1 cellular context compared by ENCODE assay signal in the genomic region with DNA sequence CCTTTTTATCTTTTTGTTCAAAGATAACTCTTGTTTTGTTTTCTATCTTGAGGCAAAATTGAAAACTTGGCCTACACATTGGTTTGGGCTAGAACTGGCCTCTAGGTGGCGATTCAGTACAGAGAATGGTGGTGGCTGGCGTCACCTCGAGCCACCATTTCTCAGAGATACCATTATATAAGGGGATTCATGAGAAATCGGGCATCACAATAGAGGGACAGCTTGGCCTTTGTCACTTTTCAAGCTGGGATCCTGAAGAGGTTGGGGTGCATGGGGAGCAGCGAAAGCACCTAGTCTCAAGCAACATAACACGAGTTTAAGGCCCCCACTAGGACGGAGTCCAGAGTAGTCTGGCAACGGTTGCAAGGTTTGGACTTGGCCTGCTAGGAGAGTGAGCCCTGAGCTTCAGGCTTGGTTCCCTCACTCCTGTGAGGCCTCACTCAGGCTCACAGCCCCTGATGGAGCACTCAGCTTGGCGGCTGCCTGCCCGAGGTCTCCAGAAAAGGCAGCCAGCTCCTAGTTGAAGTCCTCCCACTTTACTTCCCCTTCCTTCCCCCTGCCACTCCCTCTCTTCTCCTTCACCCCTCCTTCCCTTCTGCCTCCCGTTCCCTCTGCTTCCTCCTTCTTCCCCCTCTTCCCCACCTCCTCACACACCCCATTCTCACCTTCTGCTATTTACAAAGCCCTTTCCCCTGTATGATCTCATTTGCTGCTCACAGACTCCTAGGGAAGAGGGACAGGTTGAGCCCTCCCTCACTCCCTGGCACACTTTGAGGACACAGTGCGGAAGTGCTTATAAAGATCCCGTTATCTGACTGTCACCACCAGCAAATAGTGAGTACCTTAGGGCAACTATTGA.
TF ChIP-seq lines count a peak whose summit lies in the region.

No MANE protein-coding gene starts in this region.

TF ChIP-seq in K562, 482 proteins besides CTCF, POLR2A, EP300 and RAD21 (continued from another document and continues in another):
- TF ChIP-seq, protein P1, sequence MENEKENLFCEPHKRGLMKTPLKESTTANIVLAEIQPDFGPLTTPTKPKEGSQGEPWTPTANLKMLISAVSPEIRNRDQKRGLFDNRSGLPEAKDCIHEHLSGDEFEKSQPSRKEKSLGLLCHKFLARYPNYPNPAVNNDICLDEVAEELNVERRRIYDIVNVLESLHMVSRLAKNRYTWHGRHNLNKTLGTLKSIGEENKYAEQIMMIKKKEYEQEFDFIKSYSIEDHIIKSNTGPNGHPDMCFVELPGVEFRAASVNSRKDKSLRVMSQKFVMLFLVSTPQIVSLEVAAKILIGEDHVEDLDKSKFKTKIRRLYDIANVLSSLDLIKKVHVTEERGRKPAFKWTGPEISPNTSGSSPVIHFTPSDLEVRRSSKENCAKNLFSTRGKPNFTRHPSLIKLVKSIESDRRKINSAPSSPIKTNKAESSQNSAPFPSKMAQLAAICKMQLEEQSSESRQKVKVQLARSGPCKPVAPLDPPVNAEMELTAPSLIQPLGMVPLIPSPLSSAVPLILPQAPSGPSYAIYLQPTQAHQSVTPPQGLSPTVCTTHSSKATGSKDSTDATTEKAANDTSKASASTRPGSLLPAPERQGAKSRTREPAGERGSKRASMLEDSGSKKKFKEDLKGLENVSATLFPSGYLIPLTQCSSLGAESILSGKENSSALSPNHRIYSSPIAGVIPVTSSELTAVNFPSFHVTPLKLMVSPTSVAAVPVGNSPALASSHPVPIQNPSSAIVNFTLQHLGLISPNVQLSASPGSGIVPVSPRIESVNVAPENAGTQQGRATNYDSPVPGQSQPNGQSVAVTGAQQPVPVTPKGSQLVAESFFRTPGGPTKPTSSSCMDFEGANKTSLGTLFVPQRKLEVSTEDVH (IDR thresholded peaks at IDR 0.05; ENCODE audit: low read depth, partially characterized antibody): no peak
- TF ChIP-seq, protein P2, sequence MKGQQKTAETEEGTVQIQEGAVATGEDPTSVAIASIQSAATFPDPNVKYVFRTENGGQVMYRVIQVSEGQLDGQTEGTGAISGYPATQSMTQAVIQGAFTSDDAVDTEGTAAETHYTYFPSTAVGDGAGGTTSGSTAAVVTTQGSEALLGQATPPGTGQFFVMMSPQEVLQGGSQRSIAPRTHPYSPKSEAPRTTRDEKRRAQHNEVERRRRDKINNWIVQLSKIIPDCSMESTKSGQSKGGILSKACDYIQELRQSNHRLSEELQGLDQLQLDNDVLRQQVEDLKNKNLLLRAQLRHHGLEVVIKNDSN (CRISPR knock-in tag; IDR thresholded peaks at IDR 0.05): no peak
- TF ChIP-seq MYNN (IDR thresholded peaks at IDR 0.05) (no peak), MYNN (CRISPR knock-in tag; IDR thresholded peaks at IDR 0.05) (no peak), SMARCA4 (IDR thresholded peaks at IDR 0.05) (peak; percentile 52), CXXC5 (CRISPR knock-in tag; IDR thresholded peaks at IDR 0.05) (peak; percentile 11), MTF1 (CRISPR knock-in tag; IDR thresholded peaks at IDR 0.05; ENCODE audit: borderline replicate concordance) (0 out of 2 replicates have a peak, but pooled peaks have one; percentile 56), ATF1 (CRISPR knock-in tag; IDR thresholded peaks at IDR 0.05) (no peak), ATF1 (tag; IDR thresholded peaks at IDR 0.05) (peak; percentile 81), TAL1 (IDR thresholded peaks at IDR 0.05) (peak; percentile 18; the same call in 1 of the 2 replicates), MCM5 (IDR thresholded peaks at IDR 0.05; ENCODE audit: low read depth) (no peak), FOXA3 (CRISPR knock-in tag; conservative IDR thresholded peaks at IDR 0.05 in 1 of 2, IDR thresholded peaks at IDR 0.05 in 1 of 2) (no peak), KLF10 (CRISPR knock-in tag; IDR thresholded peaks at IDR 0.05) (no peak), CBX8 (IDR thresholded peaks at IDR 0.05; ENCODE audit: borderline replicate concordance, extremely low read depth, low read depth, low read length, poor library complexity, severe bottlenecking) (no peak), ZNF445 (CRISPR knock-in tag; IDR thresholded peaks at IDR 0.05; ENCODE audit: low read depth) (0 out of 2 replicates have a peak, but pooled peaks have one; percentile 24), MAFK (IDR thresholded peaks at IDR 0.05; ENCODE audit: low read length) (no peak), ZNF134 (CRISPR knock-in tag; conservative IDR thresholded peaks at IDR 0.05) (no peak), RBM17 (IDR thresholded peaks at IDR 0.05; ENCODE audit: borderline replicate concordance, low read depth, low read length) (no peak), ZNF551 (CRISPR knock-in tag; IDR thresholded peaks at IDR 0.05) (no peak), KLF13 (tag; IDR thresholded peaks at IDR 0.05; ENCODE audit: borderline replicate concordance, low read depth) (no peak), ZBED1 (IDR thresholded peaks at IDR 0.05) (no peak), STAG1 (CRISPR knock-in tag; IDR thresholded peaks at IDR 0.05; ENCODE audit: borderline replicate concordance) (peak; percentile 56; the same call in 1 of the 2 replicates), LARP7 (IDR thresholded peaks at IDR 0.05) (peak; percentile 96; the same call in 1 of the 2 replicates), MBD2 (IDR thresholded peaks at IDR 0.05; ENCODE audit: borderline replicate concordance, low read depth) (0 out of 2 replicates have a peak, but pooled peaks have one; percentile 28), JUN (IDR thresholded peaks at IDR 0.05; ENCODE audit: borderline replicate concordance, low read depth, low read length) (peak; percentile 58; the same call in 1 of the 2 replicates), JUN (CRISPR knock-in tag; IDR thresholded peaks at IDR 0.05; ENCODE audit: borderline replicate concordance) (no peak), GTF2E2 (tag; IDR thresholded peaks at IDR 0.05) (no peak), RBM34 (IDR thresholded peaks at IDR 0.05; ENCODE audit: borderline replicate concordance, insufficient read depth, low read length) (no peak), FOXP1 (CRISPR knock-in tag; IDR thresholded peaks at IDR 0.05) (no peak), RBM25 (IDR thresholded peaks at IDR 0.05; ENCODE audit: low read depth, low read length, severe bottlenecking) (no peak), ELF1 (tag; IDR thresholded peaks at IDR 0.05) (0 out of 2 replicates have a peak, but pooled peaks have one; percentile 60), SMARCE1 (IDR thresholded peaks at IDR 0.05) (peak; percentile 70; the same call in 1 of the 2 replicates), ZNF263 (CRISPR knock-in tag; IDR thresholded peaks at IDR 0.05; ENCODE audit: borderline replicate concordance) (peak; percentile 95)
- TF ChIP-seq, protein P3, sequence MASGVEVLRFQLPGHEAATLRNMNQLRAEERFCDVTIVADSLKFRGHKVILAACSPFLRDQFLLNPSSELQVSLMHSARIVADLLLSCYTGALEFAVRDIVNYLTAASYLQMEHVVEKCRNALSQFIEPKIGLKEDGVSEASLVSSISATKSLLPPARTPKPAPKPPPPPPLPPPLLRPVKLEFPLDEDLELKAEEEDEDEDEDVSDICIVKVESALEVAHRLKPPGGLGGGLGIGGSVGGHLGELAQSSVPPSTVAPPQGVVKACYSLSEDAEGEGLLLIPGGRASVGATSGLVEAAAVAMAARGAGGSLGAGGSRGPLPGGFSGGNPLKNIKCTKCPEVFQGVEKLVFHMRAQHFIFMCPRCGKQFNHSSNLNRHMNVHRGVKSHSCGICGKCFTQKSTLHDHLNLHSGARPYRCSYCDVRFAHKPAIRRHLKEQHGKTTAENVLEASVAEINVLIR (CRISPR knock-in tag; IDR thresholded peaks at IDR 0.05): no peak; the same call in 1 of the 2 replicates
- TF ChIP-seq, protein P4, sequence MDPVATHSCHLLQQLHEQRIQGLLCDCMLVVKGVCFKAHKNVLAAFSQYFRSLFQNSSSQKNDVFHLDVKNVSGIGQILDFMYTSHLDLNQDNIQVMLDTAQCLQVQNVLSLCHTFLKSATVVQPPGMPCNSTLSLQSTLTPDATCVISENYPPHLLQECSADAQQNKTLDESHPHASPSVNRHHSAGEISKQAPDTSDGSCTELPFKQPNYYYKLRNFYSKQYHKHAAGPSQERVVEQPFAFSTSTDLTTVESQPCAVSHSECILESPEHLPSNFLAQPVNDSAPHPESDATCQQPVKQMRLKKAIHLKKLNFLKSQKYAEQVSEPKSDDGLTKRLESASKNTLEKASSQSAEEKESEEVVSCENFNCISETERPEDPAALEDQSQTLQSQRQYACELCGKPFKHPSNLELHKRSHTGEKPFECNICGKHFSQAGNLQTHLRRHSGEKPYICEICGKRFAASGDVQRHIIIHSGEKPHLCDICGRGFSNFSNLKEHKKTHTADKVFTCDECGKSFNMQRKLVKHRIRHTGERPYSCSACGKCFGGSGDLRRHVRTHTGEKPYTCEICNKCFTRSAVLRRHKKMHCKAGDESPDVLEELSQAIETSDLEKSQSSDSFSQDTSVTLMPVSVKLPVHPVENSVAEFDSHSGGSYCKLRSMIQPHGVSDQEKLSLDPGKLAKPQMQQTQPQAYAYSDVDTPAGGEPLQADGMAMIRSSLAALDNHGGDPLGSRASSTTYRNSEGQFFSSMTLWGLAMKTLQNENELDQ (CRISPR knock-in tag; IDR thresholded peaks at IDR 0.05; ENCODE audit: borderline replicate concordance): no peak
- TF ChIP-seq, protein P5, sequence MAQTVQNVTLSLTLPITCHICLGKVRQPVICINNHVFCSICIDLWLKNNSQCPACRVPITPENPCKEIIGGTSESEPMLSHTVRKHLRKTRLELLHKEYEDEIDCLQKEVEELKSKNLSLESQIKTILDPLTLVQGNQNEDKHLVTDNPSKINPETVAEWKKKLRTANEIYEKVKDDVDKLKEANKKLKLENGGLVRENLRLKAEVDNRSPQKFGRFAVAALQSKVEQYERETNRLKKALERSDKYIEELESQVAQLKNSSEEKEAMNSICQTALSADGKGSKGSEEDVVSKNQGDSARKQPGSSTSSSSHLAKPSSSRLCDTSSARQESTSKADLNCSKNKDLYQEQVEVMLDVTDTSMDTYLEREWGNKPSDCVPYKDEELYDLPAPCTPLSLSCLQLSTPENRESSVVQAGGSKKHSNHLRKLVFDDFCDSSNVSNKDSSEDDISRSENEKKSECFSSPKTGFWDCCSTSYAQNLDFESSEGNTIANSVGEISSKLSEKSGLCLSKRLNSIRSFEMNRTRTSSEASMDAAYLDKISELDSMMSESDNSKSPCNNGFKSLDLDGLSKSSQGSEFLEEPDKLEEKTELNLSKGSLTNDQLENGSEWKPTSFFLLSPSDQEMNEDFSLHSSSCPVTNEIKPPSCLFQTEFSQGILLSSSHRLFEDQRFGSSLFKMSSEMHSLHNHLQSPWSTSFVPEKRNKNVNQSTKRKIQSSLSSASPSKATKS (CRISPR knock-in tag; IDR thresholded peaks at IDR 0.05): no peak
- TF ChIP-seq, protein P6, sequence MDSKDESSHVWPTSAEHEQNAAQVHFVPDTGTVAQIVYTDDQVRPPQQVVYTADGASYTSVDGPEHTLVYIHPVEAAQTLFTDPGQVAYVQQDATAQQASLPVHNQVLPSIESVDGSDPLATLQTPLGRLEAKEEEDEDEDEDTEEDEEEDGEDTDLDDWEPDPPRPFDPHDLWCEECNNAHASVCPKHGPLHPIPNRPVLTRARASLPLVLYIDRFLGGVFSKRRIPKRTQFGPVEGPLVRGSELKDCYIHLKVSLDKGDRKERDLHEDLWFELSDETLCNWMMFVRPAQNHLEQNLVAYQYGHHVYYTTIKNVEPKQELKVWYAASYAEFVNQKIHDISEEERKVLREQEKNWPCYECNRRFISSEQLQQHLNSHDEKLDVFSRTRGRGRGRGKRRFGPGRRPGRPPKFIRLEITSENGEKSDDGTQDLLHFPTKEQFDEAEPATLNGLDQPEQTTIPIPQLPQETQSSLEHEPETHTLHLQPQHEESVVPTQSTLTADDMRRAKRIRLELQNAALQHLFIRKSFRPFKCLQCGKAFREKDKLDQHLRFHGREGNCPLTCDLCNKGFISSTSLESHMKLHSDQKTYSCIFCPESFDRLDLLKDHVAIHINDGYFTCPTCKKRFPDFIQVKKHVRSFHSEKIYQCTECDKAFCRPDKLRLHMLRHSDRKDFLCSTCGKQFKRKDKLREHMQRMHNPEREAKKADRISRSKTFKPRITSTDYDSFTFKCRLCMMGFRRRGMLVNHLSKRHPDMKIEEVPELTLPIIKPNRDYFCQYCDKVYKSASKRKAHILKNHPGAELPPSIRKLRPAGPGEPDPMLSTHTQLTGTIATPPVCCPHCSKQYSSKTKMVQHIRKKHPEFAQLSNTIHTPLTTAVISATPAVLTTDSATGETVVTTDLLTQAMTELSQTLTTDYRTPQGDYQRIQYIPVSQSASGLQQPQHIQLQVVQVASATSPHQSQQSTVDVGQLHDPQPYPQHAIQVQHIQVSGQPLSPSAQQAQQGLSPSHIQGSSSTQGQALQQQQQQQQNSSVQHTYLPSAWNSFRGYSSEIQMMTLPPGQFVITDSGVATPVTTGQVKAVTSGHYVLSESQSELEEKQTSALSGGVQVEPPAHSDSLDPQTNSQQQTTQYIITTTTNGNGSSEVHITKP (IDR thresholded peaks at IDR 0.05; ENCODE audit: partially characterized antibody): peak; percentile 54
- TF ChIP-seq, protein P7, sequence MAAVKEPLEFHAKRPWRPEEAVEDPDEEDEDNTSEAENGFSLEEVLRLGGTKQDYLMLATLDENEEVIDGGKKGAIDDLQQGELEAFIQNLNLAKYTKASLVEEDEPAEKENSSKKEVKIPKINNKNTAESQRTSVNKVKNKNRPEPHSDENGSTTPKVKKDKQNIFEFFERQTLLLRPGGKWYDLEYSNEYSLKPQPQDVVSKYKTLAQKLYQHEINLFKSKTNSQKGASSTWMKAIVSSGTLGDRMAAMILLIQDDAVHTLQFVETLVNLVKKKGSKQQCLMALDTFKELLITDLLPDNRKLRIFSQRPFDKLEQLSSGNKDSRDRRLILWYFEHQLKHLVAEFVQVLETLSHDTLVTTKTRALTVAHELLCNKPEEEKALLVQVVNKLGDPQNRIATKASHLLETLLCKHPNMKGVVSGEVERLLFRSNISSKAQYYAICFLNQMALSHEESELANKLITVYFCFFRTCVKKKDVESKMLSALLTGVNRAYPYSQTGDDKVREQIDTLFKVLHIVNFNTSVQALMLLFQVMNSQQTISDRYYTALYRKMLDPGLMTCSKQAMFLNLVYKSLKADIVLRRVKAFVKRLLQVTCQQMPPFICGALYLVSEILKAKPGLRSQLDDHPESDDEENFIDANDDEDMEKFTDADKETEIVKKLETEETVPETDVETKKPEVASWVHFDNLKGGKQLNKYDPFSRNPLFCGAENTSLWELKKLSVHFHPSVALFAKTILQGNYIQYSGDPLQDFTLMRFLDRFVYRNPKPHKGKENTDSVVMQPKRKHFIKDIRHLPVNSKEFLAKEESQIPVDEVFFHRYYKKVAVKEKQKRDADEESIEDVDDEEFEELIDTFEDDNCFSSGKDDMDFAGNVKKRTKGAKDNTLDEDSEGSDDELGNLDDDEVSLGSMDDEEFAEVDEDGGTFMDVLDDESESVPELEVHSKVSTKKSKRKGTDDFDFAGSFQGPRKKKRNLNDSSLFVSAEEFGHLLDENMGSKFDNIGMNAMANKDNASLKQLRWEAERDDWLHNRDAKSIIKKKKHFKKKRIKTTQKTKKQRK (IDR thresholded peaks at IDR 0.05; ENCODE audit: borderline replicate concordance, low read depth, low read length): no peak
- TF ChIP-seq, protein P8, sequence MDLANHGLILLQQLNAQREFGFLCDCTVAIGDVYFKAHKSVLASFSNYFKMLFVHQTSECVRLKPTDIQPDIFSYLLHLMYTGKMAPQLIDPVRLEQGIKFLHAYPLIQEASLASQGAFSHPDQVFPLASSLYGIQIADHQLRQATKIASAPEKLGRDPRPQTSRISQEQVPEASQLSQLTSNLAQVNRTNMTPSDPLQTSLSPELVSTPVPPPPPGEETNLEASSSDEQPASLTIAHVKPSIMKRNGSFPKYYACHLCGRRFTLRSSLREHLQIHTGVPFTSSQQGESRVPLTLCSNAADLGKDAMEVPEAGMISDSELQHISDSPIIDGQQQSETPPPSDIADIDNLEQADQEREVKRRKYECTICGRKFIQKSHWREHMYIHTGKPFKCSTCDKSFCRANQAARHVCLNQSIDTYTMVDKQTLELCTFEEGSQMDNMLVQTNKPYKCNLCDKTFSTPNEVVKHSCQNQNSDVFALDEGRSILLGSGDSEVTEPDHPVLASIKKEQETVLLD (IDR thresholded peaks at IDR 0.05): no peak
- TF ChIP-seq, protein P9, sequence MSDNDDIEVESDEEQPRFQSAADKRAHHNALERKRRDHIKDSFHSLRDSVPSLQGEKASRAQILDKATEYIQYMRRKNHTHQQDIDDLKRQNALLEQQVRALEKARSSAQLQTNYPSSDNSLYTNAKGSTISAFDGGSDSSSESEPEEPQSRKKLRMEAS (CRISPR knock-in tag; IDR thresholded peaks at IDR 0.05): no peak
